Comparison of ENCODE assay signal across 8 cellular contexts in genomic region chr22:36197065-36197440, GRCh38. TPM values are rescaled to one million over a fixed set of nuclear protein-coding genes. Genes with fewer than 3 reads are reported as not detected.
DNase-seq lines count a peak whose midpoint lies in the region; ATAC-seq, FAIRE-seq and TF ChIP-seq lines count a peak whose summit lies in the region.

No MANE protein-coding gene starts in this region.

- peak overlapping the region in 1 of 4 experiments; percentile 5; a peak in 1 of 8 replicates for H3K4me3 ChIP-seq in H1 (ENCODE audit: extremely low read depth in 1 of 4, insufficient read depth in 2 of 4, low read depth in 3 of 4, low read length in 4 of 4)
- H3K4me3 ChIP-seq in esophagus squamous epithelium: no peak overlapping the region

- ATAC-seq in GM21390 (IDR thresholded peaks at IDR 0.05; ENCODE audit: unreplicated experiment): no peak

- no peak overlapping the region for H2AK5ac ChIP-seq in H1 (ENCODE audit: low read depth, low read length)

- H4K5ac ChIP-seq in H1 (ENCODE audit: insufficient read length, low read depth, low read length): no peak overlapping the region

- TF ChIP-seq EP300 in H1 (IDR thresholded peaks at IDR 0.05; ENCODE audit: borderline replicate concordance in 1 of 2, low read depth in 2 of 2, low read length in 2 of 2): no peak

- no peaks in the 10 kb centered on the region for H3K9me3 ChIP-seq in H1 (ENCODE audit: insufficient read depth in 2 of 2, low read depth in 1 of 2, low read length in 1 of 2)
- H3K9me3 ChIP-seq in esophagus squamous epithelium: no peaks in the 10 kb centered on the region

- H3K27me3 Mint-ChIP-seq in nephron progenitor cell (ENCODE audit: low read depth, poor library complexity): peaks cover 9% of the 10 kb centered on the region
- peaks cover 5% of the 10 kb centered on the region for H3K27me3 Mint-ChIP-seq in activated T-helper 2 cell treated with anti-CD3 and anti-CD28 coated beads, Interferon-gamma antibody, Interleukin-2, Interleukin-4, amounts not matched to agents 10 μg/mL and 5 μg/mL and 100 μg/mL, durations not matched to agents 14 hours and 24 hours and 36 hours (ENCODE audit: low read depth)

- peak overlapping the region; percentile 88 for H3K27ac Mint-ChIP-seq in nephron progenitor cell
- no peak overlapping the region for H3K27ac Mint-ChIP-seq in activated T-helper 2 cell treated with anti-CD3 and anti-CD28 coated beads, Interferon-gamma antibody, Interleukin-2, Interleukin-4, amounts not matched to agents 10 μg/mL and 5 μg/mL and 100 μg/mL, durations not matched to agents 14 hours and 24 hours and 36 hours

- 10% methylated on average over 4 of the region's 5 CpGs; no CpG with 5 or more reads in 1 of the 2 experiments for WGBS in H1 (ENCODE audit: extremely low coverage in 1 of 2, insufficient coverage in 1 of 2, insufficient read length in 1 of 2, insufficient replicate concordance in 2 of 2, low coverage in 1 of 2, low lambda C conversion rate in 2 of 2, missing lambda C conversion rate in 1 of 2), 2 experiments
- WGBS in esophagus squamous epithelium, 2 donors: 31 to 33% methylated on average over 2 to 4 of the region's 5 CpGs

- H3K4ac ChIP-seq in H1 (replicated peaks; ENCODE audit: insufficient read length, low read depth, low read length): no peak overlapping the region

- peak overlapping the region; percentile 45; the same call in 1 of the 2 replicates for H2AFZ ChIP-seq in H1 (ENCODE audit: low read length)

- no peaks in the 10 kb centered on the region for H3K9me3 Mint-ChIP-seq in nephron progenitor cell
- no peaks in the 10 kb centered on the region for H3K9me3 Mint-ChIP-seq in activated T-helper 2 cell treated with anti-CD3 and anti-CD28 coated beads, Interferon-gamma antibody, Interleukin-2, Interleukin-4, amounts not matched to agents 10 μg/mL and 5 μg/mL and 100 μg/mL, durations not matched to agents 14 hours and 24 hours and 36 hours

- TF ChIP-seq POLR2A in H1 (IDR thresholded peaks at IDR 0.05; ENCODE audit: control extremely low read depth in 1 of 2, low read depth in 2 of 2, low read length in 2 of 2) (no peak), esophagus squamous epithelium (IDR thresholded peaks at IDR 0.05) (no peak)

- DNase-seq in COR-L47 (lab: John Stamatoyannopoulos, UW) (peak; percentile 73), NAMALWA (ENCODE audit: low spot score) (peak; percentile 34), H1 (ENCODE audit: low read depth in 1 of 2, low spot score in 2 of 2) (peak in 1 of 2 experiments; percentile 15), nephron progenitor cell (peak; percentile 81), HK-2 (ENCODE audit: unreplicated experiment) (no peak), esophagus squamous epithelium (lab: John Stamatoyannopoulos, UW) (no peak)
- DNase-seq in activated T-helper 2 cell treated with anti-CD3 and anti-CD28 coated beads, Interferon-gamma antibody, Interleukin-2, Interleukin-4, amounts not matched to agents 10 μg/mL and 5 μg/mL and 100 μg/mL, durations not matched to agents 14 hours and 24 hours and 36 hours (ENCODE audit: low spot score): no peak

- H3K9ac ChIP-seq in H1 (replicated peaks in 1 of 4; ENCODE audit: extremely low read depth in 1 of 4, low read depth in 3 of 4, low read length in 3 of 4): no peak overlapping the region

- no peak overlapping the region for H3K56ac ChIP-seq in H1 (replicated peaks; ENCODE audit: insufficient read length, low read depth, low read length)

- no peak overlapping the region for H2BK12ac ChIP-seq in H1 (ENCODE audit: low read depth, low read length)

- H3K27ac ChIP-seq in H1 (ENCODE audit: low read depth, low read length) (no peak overlapping the region; the same call in 1 of the 2 replicates), esophagus squamous epithelium (peak overlapping the region in 2 of 4 donors; percentile 64 to 72)

- peak overlapping the region; percentile 32; the same call in 1 of the 2 replicates for H3K18ac ChIP-seq in H1 (ENCODE audit: extremely low read depth, low read length)

- no peaks in the 10 kb centered on the region for H3K79me2 ChIP-seq in H1 (ENCODE audit: control insufficient read depth in 1 of 2, insufficient read depth in 2 of 2, low read length in 2 of 2)

- H3K79me1 ChIP-seq in H1 (ENCODE audit: low read depth, low read length): no peaks in the 10 kb centered on the region

- no peak overlapping the region for H2BK20ac ChIP-seq in H1 (ENCODE audit: low read length)

- no peaks in the 10 kb centered on the region for H4K20me1 ChIP-seq in H1 (replicated peaks in 1 of 2; ENCODE audit: control insufficient read depth in 1 of 2, insufficient read depth in 2 of 2, low read length in 2 of 2)

- H3K36me3 ChIP-seq in H1 (ENCODE audit: control insufficient read depth in 2 of 4, insufficient read depth in 4 of 4, low read length in 3 of 4) (no peaks in the 10 kb centered on the region), esophagus squamous epithelium (no peaks in the 10 kb centered on the region)

- H4K8ac ChIP-seq in H1 (ENCODE audit: extremely low read depth, insufficient read depth, low read length): no peak overlapping the region

- POLR2A ChIA-PET in H1 (lab: Charles Lee; ENCODE audit: partially characterized antibody): interaction anchor here (1.3 to 1.8 kb wide), 2 partner anchors 40 to 43 kb away, joined by 3 read pairs; partner anchors contain the start of gene APOL2

- H2BK15ac ChIP-seq in H1 (ENCODE audit: low read length): peak overlapping the region; percentile 72; the same call in 1 of the 2 replicates

- CTCF ChIA-PET in H1 (lab: Charles Lee; ENCODE audit: partially characterized antibody): interaction anchor here (0.8 to 3.4 kb wide), 12 partner anchors 8 to 289 kb away, joined by 3 to 13 read pairs (median 4); no protein-coding TSS in a partner anchor

- H3K36me3 Mint-ChIP-seq in nephron progenitor cell (ENCODE audit: low read depth): no peaks in the 10 kb centered on the region
- H3K36me3 Mint-ChIP-seq in activated T-helper 2 cell treated with anti-CD3 and anti-CD28 coated beads, Interferon-gamma antibody, Interleukin-2, Interleukin-4, amounts not matched to agents 10 μg/mL and 5 μg/mL and 100 μg/mL, durations not matched to agents 14 hours and 24 hours and 36 hours (ENCODE audit: low read depth): no peaks in the 10 kb centered on the region

- intact Hi-C loops in activated T-helper 2 cell treated with anti-CD3 and anti-CD28 coated beads, Interferon-gamma antibody, Interleukin-2, Interleukin-4, amounts not matched to agents 10 μg/mL and 5 μg/mL and 100 μg/mL, durations not matched to agents 14 hours and 24 hours and 36 hours (cut with micrococcal nuclease): loop anchor here (5.0 kb wide), 1 partner anchor 80 kb away; no protein-coding TSS in a partner anchor
- intact Hi-C loops in esophagus squamous epithelium (cut with DNase I): loop anchor here (10.0 kb wide), 1 partner anchor 78 kb away; no protein-coding TSS in a partner anchor

- H3K27me3 ChIP-seq in H1 (replicated peaks in 1 of 4; ENCODE audit: control insufficient read depth in 3 of 4, extremely low read depth in 1 of 4, insufficient read depth in 3 of 4, low read length in 3 of 4) (no peaks in the 10 kb centered on the region), esophagus squamous epithelium (no peaks in the 10 kb centered on the region)

- H3K4me2 ChIP-seq in H1 (ENCODE audit: insufficient read depth in 1 of 2, low read depth in 2 of 2, low read length in 2 of 2): peak overlapping the region in 1 of 2 experiments; percentile 34; a peak in 2 of 4 replicates

- no peak overlapping the region for H2BK120ac ChIP-seq in H1 (replicated peaks; ENCODE audit: low read depth, low read length)

- H3K4me3 Mint-ChIP-seq in nephron progenitor cell: peak overlapping the region; percentile 68
- H3K4me3 Mint-ChIP-seq in activated T-helper 2 cell treated with anti-CD3 and anti-CD28 coated beads, Interferon-gamma antibody, Interleukin-2, Interleukin-4, amounts not matched to agents 10 μg/mL and 5 μg/mL and 100 μg/mL, durations not matched to agents 14 hours and 24 hours and 36 hours (ENCODE audit: low read depth): no peak overlapping the region

- no peak overlapping the region for H2BK5ac ChIP-seq in H1 (ENCODE audit: low read depth, low read length)

- H3K23me2 ChIP-seq in H1 (ENCODE audit: low read depth, low read length): no peaks in the 10 kb centered on the region

- H3K4me1 ChIP-seq in H1 (replicated peaks in 1 of 4; ENCODE audit: control insufficient read depth in 3 of 4, insufficient read depth in 4 of 4, low read length in 3 of 4) (peaks cover 0 to 11% (median 9%) of the 10 kb centered on the region in 4 experiments; a peak in 6 of 7 replicates), esophagus squamous epithelium (peaks cover 6 to 51% (median 16%) of the 10 kb centered on the region in 3 donors)

- no peak for TF ChIP-seq RAD21 in H1 (IDR thresholded peaks at IDR 0.05 in 1 of 2, conservative IDR thresholded peaks at IDR 0.05 in 1 of 2; ENCODE audit: low read depth in 2 of 2, low read length in 2 of 2)

- no peak overlapping the region for H3K14ac ChIP-seq in H1 (ENCODE audit: insufficient read length)

- no peak overlapping the region for H3K23ac ChIP-seq in H1 (ENCODE audit: insufficient read length)

- TF ChIP-seq CTCF in H1 (IDR thresholded peaks at IDR 0.05; ENCODE audit: control extremely low read depth in 1 of 3, insufficient read depth in 1 of 3, low read depth in 1 of 3, low read length in 3 of 3) (no peak), nephron progenitor cell (IDR thresholded peaks at IDR 0.05) (no peak), esophagus squamous epithelium (IDR thresholded peaks at IDR 0.05) (no peak)

- H4K91ac ChIP-seq in H1 (replicated peaks; ENCODE audit: insufficient read length, low read length): no peak overlapping the region

- H3K4me1 Mint-ChIP-seq in nephron progenitor cell: peaks cover 66% of the 10 kb centered on the region
- peaks cover 24% of the 10 kb centered on the region for H3K4me1 Mint-ChIP-seq in activated T-helper 2 cell treated with anti-CD3 and anti-CD28 coated beads, Interferon-gamma antibody, Interleukin-2, Interleukin-4, amounts not matched to agents 10 μg/mL and 5 μg/mL and 100 μg/mL, durations not matched to agents 14 hours and 24 hours and 36 hours (ENCODE audit: low read depth)

- peak; percentile 94 for FAIRE-seq in H1 (lab: Jason Lieb, UNC)

RNA-seq across cellular contexts. Expression of gene APOL4, which starts 4.6 kb away (rescaled TPM):
- total RNA-seq in H1 (2021; fragmentation: NEBNext Ultra II Directional; extraction: Animal tissue kit (Norgen Biotek cat#: 25700)): not detected in 2 replicates
- polyA plus RNA-seq in H1 (2011; rRNA removed): 0.02 TPM in 1 of 2 replicates, not detected in the other
- not detected for polyA plus RNA-seq in H1 (2011; cell fraction: cytosol; rRNA removed)
- polyA plus RNA-seq in H1 (2011; cell fraction: nucleus; rRNA removed): not detected
- polyA plus RNA-seq in H1 (2012, experiment 1 of 2): not detected in 4 replicates
- 0.08 TPM for polyA plus RNA-seq in H1 (2012, experiment 2 of 2)
- polyA plus RNA-seq in H1 (2013, experiment 1 of 2): not detected
- polyA plus RNA-seq in H1 (2013, experiment 2 of 2): 0.02 TPM
- polyA minus RNA-seq in H1 (2011; rRNA and poly(A)+ RNA removed): 0.66 TPM in 1 of 2 replicates, not detected in the other
- not detected for polyA minus RNA-seq in H1 (2011; cell fraction: cytosol; rRNA and poly(A)+ RNA removed)
- not detected for polyA minus RNA-seq in H1 (2011; cell fraction: nucleus; rRNA and poly(A)+ RNA removed)
- 0.48 and 0.52 TPM in 2 replicates for total RNA-seq in activated T-helper 2 cell treated with anti-CD3 and anti-CD28 coated beads, Interferon-gamma antibody, Interleukin-2, Interleukin-4, amounts not matched to agents 10 μg/mL and 5 μg/mL and 100 μg/mL, durations not matched to agents 14 hours and 24 hours and 36 hours
- total RNA-seq in esophagus squamous epithelium: 10 to 100 TPM in 1 of 4 donors, 1 to 10 TPM in 2, under 1 TPM in 1; 0.45 to 10.3 (median 2.1) TPM

RNA-seq across cellular contexts. Expression of gene APOL3, which starts 36.5 kb away (rescaled TPM):
- total RNA-seq in H1 (2021; fragmentation: NEBNext Ultra II Directional; extraction: Animal tissue kit (Norgen Biotek cat#: 25700)): not detected in 2 replicates
- 0.11 and 0.12 TPM in 2 replicates for polyA plus RNA-seq in H1 (2011; rRNA removed)
- polyA plus RNA-seq in H1 (2011; cell fraction: cytosol; rRNA removed): 0.04 TPM
- 0.19 TPM for polyA plus RNA-seq in H1 (2011; cell fraction: nucleus; rRNA removed)
- polyA plus RNA-seq in H1 (2012, experiment 1 of 2): 0.11 to 0.28 TPM (median 0.25 TPM) in 3 of 4 replicates, not detected in the other
- not detected for polyA plus RNA-seq in H1 (2012, experiment 2 of 2)
- polyA plus RNA-seq in H1 (2013, experiment 1 of 2): 0.10 TPM
- polyA plus RNA-seq in H1 (2013, experiment 2 of 2): 0.09 TPM
- polyA minus RNA-seq in H1 (2011; rRNA and poly(A)+ RNA removed): 0.15 TPM in 1 of 2 replicates, not detected in the other
- not detected for polyA minus RNA-seq in H1 (2011; cell fraction: cytosol; rRNA and poly(A)+ RNA removed)
- polyA minus RNA-seq in H1 (2011; cell fraction: nucleus; rRNA and poly(A)+ RNA removed): not detected
- 35.6 and 48.3 TPM in 2 replicates for total RNA-seq in activated T-helper 2 cell treated with anti-CD3 and anti-CD28 coated beads, Interferon-gamma antibody, Interleukin-2, Interleukin-4, amounts not matched to agents 10 μg/mL and 5 μg/mL and 100 μg/mL, durations not matched to agents 14 hours and 24 hours and 36 hours
- total RNA-seq in esophagus squamous epithelium: 10 to 100 TPM in 2 of 4 donors, 1 to 10 TPM in 2; 6.8 to 48.1 (median 17.0) TPM

RNA-seq across cellular contexts. Expression of gene APOL2, which starts 42.3 kb away (rescaled TPM):
- 11.0 and 12.0 TPM in 2 replicates for total RNA-seq in H1 (2021; fragmentation: NEBNext Ultra II Directional; extraction: Animal tissue kit (Norgen Biotek cat#: 25700))
- 7.8 and 8.1 TPM in 2 replicates for polyA plus RNA-seq in H1 (2011; rRNA removed)
- 10.3 TPM for polyA plus RNA-seq in H1 (2011; cell fraction: cytosol; rRNA removed)
- polyA plus RNA-seq in H1 (2011; cell fraction: nucleus; rRNA removed): 14.1 TPM
- polyA plus RNA-seq in H1 (2012, experiment 1 of 2): 13.9 to 18.7 TPM (median 16.3 TPM) in 4 replicates
- polyA plus RNA-seq in H1 (2012, experiment 2 of 2): 3.6 TPM
- 5.3 TPM for polyA plus RNA-seq in H1 (2013, experiment 1 of 2)
- polyA plus RNA-seq in H1 (2013, experiment 2 of 2): 4.5 TPM
- polyA minus RNA-seq in H1 (2011; rRNA and poly(A)+ RNA removed): 16.0 and 25.7 TPM in 2 replicates
- 7.4 TPM for polyA minus RNA-seq in H1 (2011; cell fraction: cytosol; rRNA and poly(A)+ RNA removed)
- polyA minus RNA-seq in H1 (2011; cell fraction: nucleus; rRNA and poly(A)+ RNA removed): 8.8 TPM
- total RNA-seq in activated T-helper 2 cell treated with anti-CD3 and anti-CD28 coated beads, Interferon-gamma antibody, Interleukin-2, Interleukin-4, amounts not matched to agents 10 μg/mL and 5 μg/mL and 100 μg/mL, durations not matched to agents 14 hours and 24 hours and 36 hours: 54.7 and 55.4 TPM in 2 replicates
- 10 to 100 TPM; 14.6 to 44.5 (median 23.5) TPM for total RNA-seq in esophagus squamous epithelium

RNA-seq across cellular contexts. Expression of gene APOL1, which starts 55.9 kb away (rescaled TPM):
- total RNA-seq in H1 (2021; fragmentation: NEBNext Ultra II Directional; extraction: Animal tissue kit (Norgen Biotek cat#: 25700)): not detected in 2 replicates
- not detected in 2 replicates for polyA plus RNA-seq in H1 (2011; rRNA removed)
- polyA plus RNA-seq in H1 (2011; cell fraction: cytosol; rRNA removed): 0.05 TPM
- polyA plus RNA-seq in H1 (2011; cell fraction: nucleus; rRNA removed): not detected
- not detected in 4 replicates for polyA plus RNA-seq in H1 (2012, experiment 1 of 2)
- not detected for polyA plus RNA-seq in H1 (2012, experiment 2 of 2)
- polyA plus RNA-seq in H1 (2013, experiment 1 of 2): not detected
- not detected for polyA plus RNA-seq in H1 (2013, experiment 2 of 2)
- not detected in 2 replicates for polyA minus RNA-seq in H1 (2011; rRNA and poly(A)+ RNA removed)
- polyA minus RNA-seq in H1 (2011; cell fraction: cytosol; rRNA and poly(A)+ RNA removed): not detected
- polyA minus RNA-seq in H1 (2011; cell fraction: nucleus; rRNA and poly(A)+ RNA removed): not detected
- 28.5 and 31.5 TPM in 2 replicates for total RNA-seq in activated T-helper 2 cell treated with anti-CD3 and anti-CD28 coated beads, Interferon-gamma antibody, Interleukin-2, Interleukin-4, amounts not matched to agents 10 μg/mL and 5 μg/mL and 100 μg/mL, durations not matched to agents 14 hours and 24 hours and 36 hours
- 10 to 100 TPM in 3 of 4 donors, 1 to 10 TPM in 1; 8.4 to 49.3 (median 20.6) TPM for total RNA-seq in esophagus squamous epithelium

Comparison
In these comparisons a context has a peak if more than half of its experiments do, and no peak if none do; other contexts are left out.
1. DNase-seq: peak in COR-L47 (single experiment), NAMALWA (single experiment) and nephron progenitor cell (single experiment); none in HK-2 (single experiment), activated T-helper 2 cell treated with anti-CD3 and anti-CD28 coated beads, Interferon-gamma antibody, Interleukin-2, Interleukin-4, amounts not matched to agents 10 μg/mL and 5 μg/mL and 100 μg/mL, durations not matched to agents 14 hours and 24 hours and 36 hours (single experiment) and esophagus squamous epithelium (single experiment).